8 cellular contexts compared by ENCODE assay signal in genomic region chr7:150738092-150739044, GRCh38. TPM values are rescaled to one million over a fixed set of nuclear protein-coding genes. Genes with fewer than 3 reads are reported as not detected.
DNase-seq lines count a peak whose midpoint lies in the region; ATAC-seq and TF ChIP-seq lines count a peak whose summit lies in the region.

No MANE protein-coding gene starts in this region.

- peaks cover 49% of the 10 kb centered on the region for H3K36me3 Mint-ChIP-seq in activated T-helper 1 cell treated with anti-CD3 and anti-CD28 coated beads, Interleukin-12 subunit alpha, Interleukin-12 subunit beta, Interleukin-2, Interleukin-4 antibody, amounts not matched to agents 30 ng/mL and 10 ng/mL and 1 ng/mL, durations not matched to agents 14 hours and 24 hours and 36 hours (ENCODE audit: low read depth)
- no peaks in the 10 kb centered on the region for H3K36me3 Mint-ChIP-seq in nephron progenitor cell (ENCODE audit: low read depth)

- peak overlapping the region; percentile 99 for H3K27ac Mint-ChIP-seq in activated T-helper 1 cell treated with anti-CD3 and anti-CD28 coated beads, Interleukin-12 subunit alpha, Interleukin-12 subunit beta, Interleukin-2, Interleukin-4 antibody, amounts not matched to agents 30 ng/mL and 10 ng/mL and 1 ng/mL, durations not matched to agents 14 hours and 24 hours and 36 hours
- no peak overlapping the region for H3K27ac Mint-ChIP-seq in nephron progenitor cell

- 61 to 68% (median 63%) methylated on average over 11 of the region's 11 CpGs for WGBS in stomach, 5 donors

- H3K4me1 Mint-ChIP-seq in activated T-helper 1 cell treated with anti-CD3 and anti-CD28 coated beads, Interleukin-12 subunit alpha, Interleukin-12 subunit beta, Interleukin-2, Interleukin-4 antibody, amounts not matched to agents 30 ng/mL and 10 ng/mL and 1 ng/mL, durations not matched to agents 14 hours and 24 hours and 36 hours (ENCODE audit: low read depth): peaks cover 88% of the 10 kb centered on the region
- H3K4me1 Mint-ChIP-seq in nephron progenitor cell: peaks cover 34% of the 10 kb centered on the region

- peaks cover 0 to 12% of the 10 kb centered on the region in 2 donors for H3K4me1 ChIP-seq in right atrium auricular region
- peaks cover 2 to 19% (median 7%) of the 10 kb centered on the region in 4 donors for H3K4me1 ChIP-seq in stomach

- H3K4me3 Mint-ChIP-seq in activated T-helper 1 cell treated with anti-CD3 and anti-CD28 coated beads, Interleukin-12 subunit alpha, Interleukin-12 subunit beta, Interleukin-2, Interleukin-4 antibody, amounts not matched to agents 30 ng/mL and 10 ng/mL and 1 ng/mL, durations not matched to agents 14 hours and 24 hours and 36 hours: peak overlapping the region; percentile 97
- no peak overlapping the region for H3K4me3 Mint-ChIP-seq in nephron progenitor cell

- H3K9me3 ChIP-seq in right atrium auricular region (no peaks in the 10 kb centered on the region), stomach (no peaks in the 10 kb centered on the region)

- DNase-seq in HS-5 (ENCODE audit: low read depth) (peak; percentile 14), right atrium auricular region (ENCODE audit: low spot score) (no peak), stomach (no peak), cerebellum (ENCODE audit: low spot score) (no peak), nephron progenitor cell (no peak), iPS-NIHi7 (ENCODE audit: extremely low spot score) (no peak)
- DNase-seq in activated T-helper 1 cell treated with anti-CD3 and anti-CD28 coated beads, Interleukin-12 subunit alpha, Interleukin-12 subunit beta, Interleukin-2, Interleukin-4 antibody, amounts not matched to agents 30 ng/mL and 10 ng/mL and 1 ng/mL, durations not matched to agents 14 hours and 24 hours and 36 hours (ENCODE audit: low spot score): peak; percentile 51

- H3K27me3 ChIP-seq in right atrium auricular region: no peaks in the 10 kb centered on the region
- peaks cover 0 to 5% (median 0%) of the 10 kb centered on the region in 3 donors for H3K27me3 ChIP-seq in stomach

- H3K27me3 Mint-ChIP-seq in activated T-helper 1 cell treated with anti-CD3 and anti-CD28 coated beads, Interleukin-12 subunit alpha, Interleukin-12 subunit beta, Interleukin-2, Interleukin-4 antibody, amounts not matched to agents 30 ng/mL and 10 ng/mL and 1 ng/mL, durations not matched to agents 14 hours and 24 hours and 36 hours (ENCODE audit: insufficient read depth): no peaks in the 10 kb centered on the region
- peaks cover 16% of the 10 kb centered on the region for H3K27me3 Mint-ChIP-seq in nephron progenitor cell (ENCODE audit: low read depth, poor library complexity)

- peaks cover 18% of the 10 kb centered on the region for H3K36me3 ChIP-seq in right atrium auricular region
- peaks cover 0 to 19% (median 8%) of the 10 kb centered on the region in 4 donors for H3K36me3 ChIP-seq in stomach

- H3K27ac ChIP-seq in right atrium auricular region (peak overlapping the region; percentile 67 to 70), stomach (peak overlapping the region; percentile 65 to 80 (median 74))

- TF ChIP-seq POLR2A in stomach (IDR thresholded peaks at IDR 0.05): no peak

- TF ChIP-seq CTCF in right atrium auricular region (IDR thresholded peaks at IDR 0.05): no peak
- TF ChIP-seq CTCF in stomach (IDR thresholded peaks at IDR 0.05): no peak
- no peak for TF ChIP-seq CTCF in nephron progenitor cell (IDR thresholded peaks at IDR 0.05)

- H3K4me3 ChIP-seq in right atrium auricular region: peak overlapping the region; percentile 36 to 50
- H3K4me3 ChIP-seq in stomach: peak overlapping the region; percentile 35 to 52 (median 47)

- intact Hi-C loops in activated T-helper 1 cell treated with anti-CD3 and anti-CD28 coated beads, Interleukin-12 subunit alpha, Interleukin-12 subunit beta, Interleukin-2, Interleukin-4 antibody, amounts not matched to agents 30 ng/mL and 10 ng/mL and 1 ng/mL, durations not matched to agents 14 hours and 24 hours and 36 hours (cut with micrococcal nuclease): loop anchor here (1.0 kb wide), 3 partner anchors 16 to 290 kb away; partner anchors contain the start of gene GIMAP2
- intact Hi-C loops in stomach (cut with DNase I; ENCODE audit: low total_unique reads): no loop called here

- no peak for ATAC-seq in HG03159 (IDR thresholded peaks at IDR 0.05; ENCODE audit: unreplicated experiment)

- no peak for TF ChIP-seq EP300 in stomach (IDR thresholded peaks at IDR 0.05)

- H3K9me3 Mint-ChIP-seq in activated T-helper 1 cell treated with anti-CD3 and anti-CD28 coated beads, Interleukin-12 subunit alpha, Interleukin-12 subunit beta, Interleukin-2, Interleukin-4 antibody, amounts not matched to agents 30 ng/mL and 10 ng/mL and 1 ng/mL, durations not matched to agents 14 hours and 24 hours and 36 hours: no peaks in the 10 kb centered on the region
- H3K9me3 Mint-ChIP-seq in nephron progenitor cell: peaks cover 25% of the 10 kb centered on the region

RNA-seq across cellular contexts. Expression of gene GIMAP5, which starts 1.1 kb away (rescaled TPM):
- 53.8 and 59.7 TPM in 2 replicates for total RNA-seq in activated T-helper 1 cell treated with anti-CD3 and anti-CD28 coated beads, Interleukin-12 subunit alpha, Interleukin-12 subunit beta, Interleukin-2, Interleukin-4 antibody, amounts not matched to agents 30 ng/mL and 10 ng/mL and 1 ng/mL, durations not matched to agents 14 hours and 24 hours and 36 hours
- total RNA-seq in right atrium auricular region (10 to 100 TPM; 14.5 to 22.2 TPM), stomach (10 to 100 TPM in 4 of 5 donors, 1 to 10 TPM in 1; 7.0 to 25.2 (median 20.9) TPM), cerebellum (3.8 TPM)
- polyA plus RNA-seq in stomach: 10 to 100 TPM; 10.0 to 16.3 (median 14.0) TPM

RNA-seq across cellular contexts. Expression of gene GIMAP1, which starts 22.0 kb away (rescaled TPM):
- total RNA-seq in activated T-helper 1 cell treated with anti-CD3 and anti-CD28 coated beads, Interleukin-12 subunit alpha, Interleukin-12 subunit beta, Interleukin-2, Interleukin-4 antibody, amounts not matched to agents 30 ng/mL and 10 ng/mL and 1 ng/mL, durations not matched to agents 14 hours and 24 hours and 36 hours: 4.6 and 4.9 TPM in 2 replicates
- 1 to 10 TPM; 5.6 to 8.0 TPM for total RNA-seq in right atrium auricular region
- 1 to 10 TPM in 3 of 5 donors, under 1 TPM in 1, not detected in 1; 0.45 to 5.8 (median 4.7) TPM for total RNA-seq in stomach
- polyA plus RNA-seq in stomach: 1 to 10 TPM; 2.3 to 2.7 (median 2.4) TPM
- 0.82 TPM for total RNA-seq in cerebellum

RNA-seq across cellular contexts. Expression of gene GIMAP2, which starts 52.9 kb away (rescaled TPM):
- total RNA-seq in activated T-helper 1 cell treated with anti-CD3 and anti-CD28 coated beads, Interleukin-12 subunit alpha, Interleukin-12 subunit beta, Interleukin-2, Interleukin-4 antibody, amounts not matched to agents 30 ng/mL and 10 ng/mL and 1 ng/mL, durations not matched to agents 14 hours and 24 hours and 36 hours: 24.7 and 29.7 TPM in 2 replicates
- total RNA-seq in right atrium auricular region (1 to 10 TPM; 3.8 to 8.3 TPM), stomach (1 to 10 TPM in 3 of 5 donors, under 1 TPM in 1, not detected in 1; 0.58 to 8.3 (median 3.6) TPM), cerebellum (3.1 TPM)
- 1 to 10 TPM; 2.6 to 5.3 (median 4.4) TPM for polyA plus RNA-seq in stomach

Comparison
In these comparisons a context has a peak if more than half of its experiments do, and no peak if none do; other contexts are left out.
1. DNase-seq: peak in HS-5 (single experiment) and activated T-helper 1 cell treated with anti-CD3 and anti-CD28 coated beads, Interleukin-12 subunit alpha, Interleukin-12 subunit beta, Interleukin-2, Interleukin-4 antibody, amounts not matched to agents 30 ng/mL and 10 ng/mL and 1 ng/mL, durations not matched to agents 14 hours and 24 hours and 36 hours (single experiment); none in right atrium auricular region (single experiment), stomach (single experiment), cerebellum (single experiment), nephron progenitor cell (single experiment) and iPS-NIHi7 (single experiment).